10 cellular contexts compared by ENCODE assay signal in genomic region chr7:156998988-156999610, GRCh38.
DNase-seq lines count a peak whose midpoint lies in the region; ATAC-seq, FAIRE-seq and TF ChIP-seq lines count a peak whose summit lies in the region.
"Had no signal": no experiment of that assay in that cellular context is flagged by ENCODE, and none has a peak within 500 bp of the region (broad histone marks: within the 10 kb centered on the region; RNA-seq: fewer than 3 reads in every experiment).

No MANE protein-coding gene starts in this region.

- H3K9me3 Mint-ChIP-seq in stimulated activated effector memory CD8-positive, alpha-beta T cell treated with anti-CD3 and anti-CD28 coated beads, Interleukin-12 subunit alpha, Interleukin-12 subunit beta, amount 100 ng/mL, for 72 hours: no peaks in the 10 kb centered on the region

- no peak overlapping the region for H3K27ac Mint-ChIP-seq in stimulated activated effector memory CD8-positive, alpha-beta T cell treated with anti-CD3 and anti-CD28 coated beads, Interleukin-12 subunit alpha, Interleukin-12 subunit beta, amount 100 ng/mL, for 72 hours

- peak; percentile 34 for DNase-seq in NCI-H82 (lab: John Stamatoyannopoulos, UW)
- no peak for DNase-seq in NCI-H82 treated with DMSO at 0.1 percent for 48 hours (lab: John Stamatoyannopoulos, UW; ENCODE audit: unreplicated experiment)
- no peak for DNase-seq in stimulated activated effector memory CD8-positive, alpha-beta T cell treated with anti-CD3 and anti-CD28 coated beads, Interleukin-12 subunit alpha, Interleukin-12 subunit beta, amount 100 ng/mL, for 72 hours (ENCODE audit: low spot score in 2 of 2)
- no peak for DNase-seq in NCI-H2196 (lab: John Stamatoyannopoulos, UW; ENCODE audit: unreplicated experiment)
- DNase-seq: ACHN; stimulated activated CD4-positive, alpha-beta T cell treated with anti-CD3 and anti-CD28 coated beads, Interleukin-2, amount 100 ng/mL, for 48 hours had no signal

- H3K36me3 Mint-ChIP-seq in stimulated activated effector memory CD8-positive, alpha-beta T cell treated with anti-CD3 and anti-CD28 coated beads, Interleukin-12 subunit alpha, Interleukin-12 subunit beta, amount 100 ng/mL, for 72 hours: peaks cover 4% of the 10 kb centered on the region

- peak; percentile 13 for FAIRE-seq in islet of Langerhans (lab: Jason Lieb, UNC)

- H3K4me1 Mint-ChIP-seq in stimulated activated effector memory CD8-positive, alpha-beta T cell treated with anti-CD3 and anti-CD28 coated beads, Interleukin-12 subunit alpha, Interleukin-12 subunit beta, amount 100 ng/mL, for 72 hours: peaks cover 21% of the 10 kb centered on the region

- no peak for TF ChIP-seq CTCF in VCaP (conservative IDR thresholded peaks at IDR 0.05)

- H3K4me3 Mint-ChIP-seq in stimulated activated effector memory CD8-positive, alpha-beta T cell treated with anti-CD3 and anti-CD28 coated beads, Interleukin-12 subunit alpha, Interleukin-12 subunit beta, amount 100 ng/mL, for 72 hours: peak overlapping the region; percentile 55

- H3K27ac ChIP-seq in VCaP: peak overlapping the region; percentile 83

- ATAC-seq in stimulated activated effector memory CD8-positive, alpha-beta T cell treated with anti-CD3 and anti-CD28 coated beads, Interleukin-12 subunit alpha, Interleukin-12 subunit beta, amount 100 ng/mL, for 72 hours: no peak
- ATAC-seq in GM19035 (IDR thresholded peaks at IDR 0.05; ENCODE audit: unreplicated experiment) (no peak), GM18909 (IDR thresholded peaks at IDR 0.05; ENCODE audit: poor library complexity, unreplicated experiment) (no peak)
